ENCODE assay signal across 8 cellular contexts in the genomic region with DNA sequence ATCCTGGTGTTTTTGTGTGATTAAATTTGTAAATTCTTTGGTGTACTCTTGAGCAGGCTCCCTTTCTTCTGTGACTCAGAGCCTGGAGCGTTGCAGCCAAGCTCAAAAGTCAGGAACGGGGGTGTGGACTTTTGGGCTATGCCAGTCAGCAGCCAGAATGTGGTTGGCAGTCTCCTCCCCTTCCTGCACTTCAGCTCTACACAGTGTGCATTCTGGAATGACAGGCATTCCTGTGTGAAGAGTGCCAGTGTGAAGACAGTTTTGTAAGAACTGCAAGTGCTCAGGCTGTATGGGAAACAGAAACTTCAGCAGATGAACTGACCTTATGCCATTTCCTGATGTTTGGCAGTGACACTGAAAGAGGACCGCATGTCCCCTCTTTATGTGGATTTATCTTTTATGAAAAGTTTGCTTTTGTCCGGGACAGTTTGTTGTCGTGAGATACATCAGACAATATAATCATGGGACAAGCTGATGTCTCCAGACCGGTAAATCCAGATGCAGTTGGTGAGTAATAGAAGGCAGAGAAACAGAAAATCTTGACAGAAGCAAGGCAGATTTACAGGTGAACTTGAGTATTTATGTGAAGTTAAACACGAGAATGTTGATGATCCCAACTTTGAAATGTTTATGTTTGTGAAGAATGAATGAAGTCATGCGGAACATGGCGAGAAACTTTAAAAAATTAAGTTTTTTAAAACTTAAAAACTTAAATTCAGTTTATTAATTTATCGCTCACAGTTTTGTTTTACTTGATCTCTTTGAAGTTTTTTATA.
A peak's percentile ranks its signal among the peaks of the same experiment; 100 is the strongest.
DNase-seq lines count a peak whose midpoint lies in the region; TF ChIP-seq lines count a peak whose summit lies in the region.

No MANE protein-coding gene starts in this region.

- DNase-seq in stimulated activated CD4-positive, alpha-beta T cell treated with anti-CD3 and anti-CD28 coated beads, Interleukin-4, amount 100 ng/mL, for 24 hours = peak; percentile 7
- no peak for DNase-seq in stimulated activated CD4-positive, alpha-beta T cell treated with anti-CD3 and anti-CD28 coated beads, Interleukin-2, amount 100 ng/mL, for 24 hours
- DNase-seq in NB4 (ENCODE audit: low read depth) = peak; percentile 76
- DNase-seq in adrenal gland = peak; percentile 80 to 96 (median 95)
- peak; percentile 62 for DNase-seq in left ventricle myocardium inferior
- peak; percentile 93 for DNase-seq in prostate gland (ENCODE audit: low spot score)
- DNase-seq in activated CD8-positive, alpha-beta memory T cell treated with anti-CD3 and anti-CD28 coated beads for 24 hours = no peak
- DNase-seq in activated effector memory CD4-positive, alpha-beta T cell treated with Interleukin-2 at 50 U/mL for 16 hours = no peak

- H3K4me1 ChIP-seq in adrenal gland (replicated peaks in 1 of 2) (peaks cover 29 to 34% of the 10 kb centered on the region in 2 donors), left ventricle myocardium inferior (peaks cover 37% of the 10 kb centered on the region), prostate gland (replicated peaks) (peaks cover 8% of the 10 kb centered on the region)

- peak overlapping the region; percentile 65 to 89 (median 82) for H3K27ac ChIP-seq in adrenal gland
- peak overlapping the region; percentile 88 for H3K27ac ChIP-seq in left ventricle myocardium inferior (replicated peaks)
- H3K27ac ChIP-seq in prostate gland = peak overlapping the region; percentile 84 to 87

- TF ChIP-seq CTCF in NB4 (IDR thresholded peaks at IDR 0.05; ENCODE audit: low read depth, low read length) (no peak), adrenal gland (IDR thresholded peaks at IDR 0.05) (no peak), left ventricle myocardium inferior (IDR thresholded peaks at IDR 0.05; ENCODE audit: borderline replicate concordance) (no peak), prostate gland (IDR thresholded peaks at IDR 0.05) (no peak)

- H3K36me3 ChIP-seq in adrenal gland (replicated peaks in 1 of 2) = no peaks in the 10 kb centered on the region
- no peaks in the 10 kb centered on the region for H3K36me3 ChIP-seq in left ventricle myocardium inferior
- H3K36me3 ChIP-seq in prostate gland = no peaks in the 10 kb centered on the region

- 21 to 28% (median 26%) methylated on average over 10 of the region's 10 CpGs for WGBS in adrenal gland, 4 donors
- 21% methylated on average over 10 of the region's 10 CpGs for WGBS in prostate gland

- H3K4me3 ChIP-seq in NB4 (ENCODE audit: low read depth, low read length) (no peak overlapping the region), adrenal gland (peak overlapping the region in 2 of 4 donors; percentile 35 to 41), left ventricle myocardium inferior (peak overlapping the region; percentile 58), prostate gland (peak overlapping the region; percentile 16 to 29)

- H3K9me3 ChIP-seq in adrenal gland (replicated peaks in 1 of 3) (no peaks in the 10 kb centered on the region), left ventricle myocardium inferior (replicated peaks) (no peaks in the 10 kb centered on the region), prostate gland (no peaks in the 10 kb centered on the region)

- no peaks in the 10 kb centered on the region for H3K27me3 ChIP-seq in adrenal gland
- no peaks in the 10 kb centered on the region for H3K27me3 ChIP-seq in left ventricle myocardium inferior (ENCODE audit: low read depth)
- no peaks in the 10 kb centered on the region for H3K27me3 ChIP-seq in prostate gland (replicated peaks; ENCODE audit: insufficient read depth)

- TF ChIP-seq POLR2A in NB4 (IDR thresholded peaks at IDR 0.05; ENCODE audit: extremely low read depth, insufficient read length) (no peak), adrenal gland (IDR thresholded peaks at IDR 0.05) (peak; percentile 63 to 96), prostate gland (IDR thresholded peaks at IDR 0.05) (peak; percentile 69)

- intact Hi-C loops in adrenal gland (cut with DNase I) = no loop called here
- intact Hi-C loops in left ventricle myocardium inferior (cut with micrococcal nuclease) = no loop called here
- intact Hi-C loops in prostate gland (cut with DNase I) = no loop called here

Comparison
In these comparisons a context has a peak if more than half of its experiments do, and no peak if none do; other contexts are left out.
1. DNase-seq: peak in stimulated activated CD4-positive, alpha-beta T cell treated with anti-CD3 and anti-CD28 coated beads, Interleukin-4, amount 100 ng/mL, for 24 hours (single experiment), NB4 (single experiment), adrenal gland (7 of 7), left ventricle myocardium inferior (single experiment) and prostate gland (single experiment); none in stimulated activated CD4-positive, alpha-beta T cell treated with anti-CD3 and anti-CD28 coated beads, Interleukin-2, amount 100 ng/mL, for 24 hours (0 of 2), activated CD8-positive, alpha-beta memory T cell treated with anti-CD3 and anti-CD28 coated beads for 24 hours (single experiment) and activated effector memory CD4-positive, alpha-beta T cell treated with Interleukin-2 at 50 U/mL for 16 hours (single experiment).
2. Peak in every context shown above with its lines, with median percentiles within 50 percentile points of each other: H3K27ac ChIP-seq.